12 cellular contexts compared by ENCODE assay signal in genomic region chr18:63131944-63132818, GRCh38.
DNase-seq lines count a peak whose midpoint lies in the region; ATAC-seq and TF ChIP-seq lines count a peak whose summit lies in the region.
"Had no signal": no experiment of that assay in that cellular context is flagged by ENCODE, and none has a peak within 500 bp of the region (broad histone marks: within the 10 kb centered on the region; RNA-seq: fewer than 3 reads in every experiment).

No MANE protein-coding gene starts in this region.

- DNase-seq in activated CD4-positive, alpha-beta T cell treated with anti-CD3 and anti-CD28 coated beads, Interleukin-2, amount 10 ng/mL, durations not matched to agents 7 days and 5 days: no peak
- DNase-seq in activated CD4-positive, alpha-beta T cell treated with anti-CD3 and anti-CD28 coated beads for 1 hour: no peak
- DNase-seq in esophagus squamous epithelium (lab: John Stamatoyannopoulos, UW) (no peak), activated gamma-delta T cell (lab: John Stamatoyannopoulos, UW) (no peak), putamen (ENCODE audit: low spot score) (no peak)
- no peak for DNase-seq in stimulated activated naive B cell treated with anti-CD40 and anti-IgM and Interleukin-4, amounts not matched to agents 10 μg/mL and 1 μg/mL and 100 μg/mL, for 72 hours
- DNase-seq: NCI-H1417 treated with DMSO at 0.1 percent for 48 hours; NCI-H82; stimulated activated naive CD4-positive, alpha-beta T cell treated with Interleukin-2 at 50 U/mL for 16 hours had no signal

- H3K36me3 ChIP-seq in OCI-LY3 (replicated peaks; ENCODE audit: low read depth, low read length): peaks cover 24% of the 10 kb centered on the region
- H3K36me3 ChIP-seq in esophagus squamous epithelium: peaks cover 0 to 3% (median 0%) of the 10 kb centered on the region in 3 donors
- H3K36me3 ChIP-seq: cardiac muscle cell had no signal

- no peak overlapping the region for H3K4me3 Mint-ChIP-seq in activated CD4-positive, alpha-beta T cell treated with anti-CD3 and anti-CD28 coated beads, Interleukin-2, amount 10 ng/mL, durations not matched to agents 7 days and 5 days
- no peak overlapping the region for H3K4me3 Mint-ChIP-seq in stimulated activated naive B cell treated with anti-CD40 and anti-IgM and Interleukin-4, amounts not matched to agents 10 μg/mL and 1 μg/mL and 100 μg/mL, for 72 hours

- H3K27ac ChIP-seq in OCI-LY3 (ENCODE audit: low read length) (peak overlapping the region; percentile 22), esophagus squamous epithelium (peak overlapping the region in 3 of 4 donors; percentile 56 to 71 (median 65))
- H3K27ac ChIP-seq: cardiac muscle cell had no signal

- H3K79me2 ChIP-seq in OCI-LY3 (ENCODE audit: low read length): peaks cover 76% of the 10 kb centered on the region

- H3K36me3 Mint-ChIP-seq in activated CD4-positive, alpha-beta T cell treated with anti-CD3 and anti-CD28 coated beads, Interleukin-2, amount 10 ng/mL, durations not matched to agents 7 days and 5 days (ENCODE audit: low read depth): peaks cover 42% of the 10 kb centered on the region
- H3K36me3 Mint-ChIP-seq in stimulated activated naive B cell treated with anti-CD40 and anti-IgM and Interleukin-4, amounts not matched to agents 10 μg/mL and 1 μg/mL and 100 μg/mL, for 72 hours: peaks cover 22 to 40% of the 10 kb centered on the region in 2 donors

- H3K27me3 Mint-ChIP-seq in activated CD4-positive, alpha-beta T cell treated with anti-CD3 and anti-CD28 coated beads, Interleukin-2, amount 10 ng/mL, durations not matched to agents 7 days and 5 days: no peaks in the 10 kb centered on the region
- H3K27me3 Mint-ChIP-seq in stimulated activated naive B cell treated with anti-CD40 and anti-IgM and Interleukin-4, amounts not matched to agents 10 μg/mL and 1 μg/mL and 100 μg/mL, for 72 hours: no peaks in the 10 kb centered on the region

- intact Hi-C loops in esophagus squamous epithelium (cut with DNase I): loop anchor here (5.0 kb wide), 1 partner anchor 190 kb away; no protein-coding TSS in a partner anchor

- H3K4me1 ChIP-seq in OCI-LY3 (ENCODE audit: low read length) (peaks cover 45% of the 10 kb centered on the region), esophagus squamous epithelium (peaks cover 8 to 26% (median 17%) of the 10 kb centered on the region in 3 donors)

- H4K20me1 ChIP-seq in OCI-LY3 (ENCODE audit: insufficient read depth, low read length): peaks cover 76% of the 10 kb centered on the region

- H3K4me1 Mint-ChIP-seq in activated CD4-positive, alpha-beta T cell treated with anti-CD3 and anti-CD28 coated beads, Interleukin-2, amount 10 ng/mL, durations not matched to agents 7 days and 5 days: peaks cover 47% of the 10 kb centered on the region
- H3K4me1 Mint-ChIP-seq in stimulated activated naive B cell treated with anti-CD40 and anti-IgM and Interleukin-4, amounts not matched to agents 10 μg/mL and 1 μg/mL and 100 μg/mL, for 72 hours: peaks cover 32 to 60% of the 10 kb centered on the region in 2 donors

- WGBS in esophagus squamous epithelium, 2 donors: 41 to 43% methylated on average over 13 of the region's 13 CpGs

- H2AFZ ChIP-seq in OCI-LY3 (ENCODE audit: low read depth, low read length): no peak overlapping the region

- TF ChIP-seq CTCF in OCI-LY3 (IDR thresholded peaks at IDR 0.05; ENCODE audit: low read depth, low read length): no peak
- no peak for TF ChIP-seq CTCF in esophagus squamous epithelium (IDR thresholded peaks at IDR 0.05)

- H3K9ac ChIP-seq in OCI-LY3 (ENCODE audit: low read length): peak overlapping the region; percentile 11; the same call in 1 of the 2 replicates

- peaks cover 2% of the 10 kb centered on the region for H3K9me3 Mint-ChIP-seq in activated CD4-positive, alpha-beta T cell treated with anti-CD3 and anti-CD28 coated beads, Interleukin-2, amount 10 ng/mL, durations not matched to agents 7 days and 5 days
- no peaks in the 10 kb centered on the region for H3K9me3 Mint-ChIP-seq in stimulated activated naive B cell treated with anti-CD40 and anti-IgM and Interleukin-4, amounts not matched to agents 10 μg/mL and 1 μg/mL and 100 μg/mL, for 72 hours

- H3K27me3 ChIP-seq in OCI-LY3 (ENCODE audit: low read depth, low read length) (no peaks in the 10 kb centered on the region), esophagus squamous epithelium (no peaks in the 10 kb centered on the region)
- H3K27me3 ChIP-seq: cardiac muscle cell had no signal

- no peak for TF ChIP-seq POLR2A in esophagus squamous epithelium (IDR thresholded peaks at IDR 0.05)

- CTCF ChIA-PET in activated CD4-positive, alpha-beta T cell treated with anti-CD3 and anti-CD28 coated beads, Interleukin-2, amount 10 ng/mL, durations not matched to agents 7 days and 5 days (lab: Charles Lee): interaction anchor here (0.8 to 2.5 kb wide), 10 partner anchors 8 to 307 kb away, joined by 3 to 19 read pairs (median 4); partner anchors contain the start of gene BCL2

- peak overlapping the region; percentile 32 for H3K27ac Mint-ChIP-seq in activated CD4-positive, alpha-beta T cell treated with anti-CD3 and anti-CD28 coated beads, Interleukin-2, amount 10 ng/mL, durations not matched to agents 7 days and 5 days
- peak overlapping the region; percentile 62 for H3K27ac Mint-ChIP-seq in stimulated activated naive B cell treated with anti-CD40 and anti-IgM and Interleukin-4, amounts not matched to agents 10 μg/mL and 1 μg/mL and 100 μg/mL, for 72 hours

- POLR2A ChIA-PET in activated CD4-positive, alpha-beta T cell treated with anti-CD3 and anti-CD28 coated beads, Interleukin-2, amount 10 ng/mL, durations not matched to agents 7 days and 5 days (lab: Charles Lee): no interaction called here

- ATAC-seq in stimulated activated naive B cell treated with anti-CD40 and anti-IgM and Interleukin-4, amounts not matched to agents 10 μg/mL and 1 μg/mL and 100 μg/mL, for 72 hours (replicated peaks): peak in 1 of 2 donors; percentile 30
- ATAC-seq in HG02981 (IDR thresholded peaks at IDR 0.05; ENCODE audit: unreplicated experiment): no peak

- H3K4me3 ChIP-seq in OCI-LY3 (ENCODE audit: low read length) (0 out of 2 replicates have a peak overlapping the region, but pooled peaks have one; percentile 12), esophagus squamous epithelium (peak overlapping the region; percentile 2 to 38 (median 20))
- H3K4me3 ChIP-seq: cardiac muscle cell had no signal

- no peaks in the 10 kb centered on the region for H3K9me3 ChIP-seq in OCI-LY3 (ENCODE audit: insufficient read depth, low read length)
- H3K9me3 ChIP-seq in esophagus squamous epithelium: no peaks in the 10 kb centered on the region

- peak overlapping the region; percentile 52 for H3K4me2 ChIP-seq in OCI-LY3 (ENCODE audit: low read length)
